1 cellular context compared by ENCODE assay signal in the genomic region with DNA sequence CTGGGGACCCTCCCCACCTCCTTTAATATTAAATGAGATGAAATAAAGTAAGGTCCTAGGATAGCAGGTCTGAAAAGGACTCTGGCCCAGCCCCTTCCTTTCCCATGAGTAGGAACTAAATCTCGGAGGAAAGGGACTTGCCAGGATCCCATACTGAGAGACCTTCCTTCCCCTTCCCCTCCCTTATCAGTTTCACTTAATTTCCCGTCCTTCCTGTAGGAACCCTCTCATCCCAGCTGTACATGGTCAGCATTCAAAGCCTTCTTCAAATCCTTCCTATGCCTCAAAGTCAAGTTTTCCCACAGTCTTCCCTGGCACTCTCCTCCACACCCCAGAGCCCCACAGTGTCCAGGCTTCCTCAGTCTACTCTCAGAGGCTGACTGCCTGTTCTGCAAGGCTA.
TF ChIP-seq lines count a peak whose summit lies in the region.

No MANE protein-coding gene starts in this region.

TF ChIP-seq in HepG2, 621 proteins besides CTCF, POLR2A, EP300 and RAD21 (continued from another document):
- TF ChIP-seq, protein P1, sequence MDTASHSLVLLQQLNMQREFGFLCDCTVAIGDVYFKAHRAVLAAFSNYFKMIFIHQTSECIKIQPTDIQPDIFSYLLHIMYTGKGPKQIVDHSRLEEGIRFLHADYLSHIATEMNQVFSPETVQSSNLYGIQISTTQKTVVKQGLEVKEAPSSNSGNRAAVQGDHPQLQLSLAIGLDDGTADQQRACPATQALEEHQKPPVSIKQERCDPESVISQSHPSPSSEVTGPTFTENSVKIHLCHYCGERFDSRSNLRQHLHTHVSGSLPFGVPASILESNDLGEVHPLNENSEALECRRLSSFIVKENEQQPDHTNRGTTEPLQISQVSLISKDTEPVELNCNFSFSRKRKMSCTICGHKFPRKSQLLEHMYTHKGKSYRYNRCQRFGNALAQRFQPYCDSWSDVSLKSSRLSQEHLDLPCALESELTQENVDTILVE (CRISPR knock-in tag; IDR thresholded peaks at IDR 0.05): 0 out of 2 replicates have a peak, but pooled peaks have one; percentile 56
- TF ChIP-seq YEATS4 (CRISPR knock-in tag; IDR thresholded peaks at IDR 0.05; ENCODE audit: borderline replicate concordance): no peak
- TF ChIP-seq ZNF567 (CRISPR knock-in tag; IDR thresholded peaks at IDR 0.05; ENCODE audit: borderline replicate concordance): 0 out of 2 replicates have a peak, but pooled peaks have one; percentile 43
- no peak for TF ChIP-seq SKI (IDR thresholded peaks at IDR 0.05; ENCODE audit: partially characterized antibody)
- TF ChIP-seq KDM2A (CRISPR knock-in tag; IDR thresholded peaks at IDR 0.05; ENCODE audit: borderline replicate concordance, low read depth): 0 out of 2 replicates have a peak, but pooled peaks have one; percentile 25
- 0 out of 2 replicates have a peak, but pooled peaks have one; percentile 12 for TF ChIP-seq DMAP1 (CRISPR knock-in tag; IDR thresholded peaks at IDR 0.05)
- TF ChIP-seq HOXA3 (CRISPR knock-in tag; IDR thresholded peaks at IDR 0.05): no peak
- TF ChIP-seq, protein P2, sequence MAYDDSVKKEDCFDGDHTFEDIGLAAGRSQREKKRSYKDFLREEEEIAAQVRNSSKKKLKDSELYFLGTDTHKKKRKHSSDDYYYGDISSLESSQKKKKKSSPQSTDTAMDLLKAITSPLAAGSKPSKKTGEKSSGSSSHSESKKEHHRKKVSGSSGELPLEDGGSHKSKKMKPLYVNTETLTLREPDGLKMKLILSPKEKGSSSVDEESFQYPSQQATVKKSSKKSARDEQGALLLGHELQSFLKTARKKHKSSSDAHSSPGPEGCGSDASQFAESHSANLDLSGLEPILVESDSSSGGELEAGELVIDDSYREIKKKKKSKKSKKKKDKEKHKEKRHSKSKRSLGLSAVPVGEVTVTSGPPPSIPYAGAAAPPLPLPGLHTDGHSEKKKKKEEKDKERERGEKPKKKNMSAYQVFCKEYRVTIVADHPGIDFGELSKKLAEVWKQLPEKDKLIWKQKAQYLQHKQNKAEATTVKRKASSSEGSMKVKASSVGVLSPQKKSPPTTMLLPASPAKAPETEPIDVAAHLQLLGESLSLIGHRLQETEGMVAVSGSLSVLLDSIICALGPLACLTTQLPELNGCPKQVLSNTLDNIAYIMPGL (CRISPR knock-in tag; IDR thresholded peaks at IDR 0.05; ENCODE audit: borderline replicate concordance in 1 of 2, low read depth in 1 of 2): peak in 1 of 2 experiments; percentile 11; a peak in 1 of 4 replicates
- 0 out of 2 replicates have a peak, but pooled peaks have one; percentile 15 for TF ChIP-seq FOXO1 (CRISPR knock-in tag; IDR thresholded peaks at IDR 0.05)
- TF ChIP-seq TRIM24 (CRISPR knock-in tag; IDR thresholded peaks at IDR 0.05): 0 out of 2 replicates have a peak, but pooled peaks have one; percentile 11
